In the genomic region with DNA sequence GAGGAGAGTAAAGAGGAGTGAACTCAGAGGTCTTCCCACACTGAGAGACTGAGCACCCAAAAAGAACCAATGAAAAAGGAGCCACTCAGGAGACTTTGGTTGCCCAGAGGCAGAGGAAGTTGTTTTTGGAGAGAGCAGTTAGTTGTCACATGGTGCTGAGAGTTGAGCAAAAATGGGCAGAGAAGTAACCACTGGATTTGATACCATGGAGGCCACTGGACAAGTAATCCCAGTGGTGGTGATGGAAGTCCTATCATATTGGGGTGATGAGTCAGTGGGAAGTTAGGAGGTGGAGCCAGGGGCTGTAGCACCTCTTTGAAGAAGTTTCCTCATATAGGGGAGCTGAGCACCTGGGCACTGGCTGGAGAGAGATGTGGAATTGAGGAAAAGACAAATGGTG, we compare ENCODE assay signal across 21 cellular contexts.
DNase-seq lines count a peak whose midpoint lies in the region; ATAC-seq, FAIRE-seq and TF ChIP-seq lines count a peak whose summit lies in the region.
"Had no signal": no experiment of that assay in that cellular context is flagged by ENCODE, and none has a peak within 500 bp of the region (broad histone marks: within the 10 kb centered on the region; RNA-seq: fewer than 3 reads in every experiment).

No MANE protein-coding gene starts in this region.

- ATAC-seq in WTC11: no peak
- ATAC-seq: activated T-cell treated with anti-CD3 and anti-CD28 coated beads, Interleukin-2, amount 50 U/mL, for 72 hours; T-helper 17 cell had no signal

- FAIRE-seq in GM12892 (lab: Jason Lieb, UNC): no peak

- no peak overlapping the region for H3K4me3 ChIP-seq in endodermal cell (ENCODE audit: low read length)
- H3K4me3 ChIP-seq: dorsolateral prefrontal cortex had no signal

- H3K36me3 Mint-ChIP-seq in endodermal cell (ENCODE audit: low read depth) (no peaks in the 10 kb centered on the region), WTC11 (no peaks in the 10 kb centered on the region)

- POLR2A ChIA-PET in WTC11 (lab: Charles Lee): no interaction called here

- TF ChIP-seq POLR2A in GM12892 (IDR thresholded peaks at IDR 0.05; ENCODE audit: low read depth, low read length): no peak

- H3K27ac ChIP-seq in endodermal cell (ENCODE audit: low read depth, low read length): no peak overlapping the region
- H3K27ac ChIP-seq in caudate nucleus (ENCODE audit: low read depth, low read length): no peak overlapping the region
- H3K27ac ChIP-seq: C4-2B, dorsolateral prefrontal cortex had no signal

- H3K4me1 Mint-ChIP-seq in endodermal cell: peaks cover 2% of the 10 kb centered on the region
- no peaks in the 10 kb centered on the region for H3K4me1 Mint-ChIP-seq in WTC11
- H3K4me1 Mint-ChIP-seq: activated CD4-positive, alpha-beta T cell treated with anti-CD3 and anti-CD28 coated beads, Interleukin-2, amount 10 ng/mL, durations not matched to agents 24 days and 14 days had no signal

- CTCF ChIA-PET in WTC11 (lab: Charles Lee): interaction anchor here (1.0 kb wide), 1 partner anchor 10 kb away, joined by 3 read pairs; no protein-coding TSS in a partner anchor

- H3K27me3 Mint-ChIP-seq in endodermal cell (ENCODE audit: insufficient read depth) (peaks cover 1% of the 10 kb centered on the region), WTC11 (ENCODE audit: low read depth) (peaks cover 3% of the 10 kb centered on the region; the same call in 1 of the 2 replicates)
- H3K27me3 Mint-ChIP-seq: activated CD4-positive, alpha-beta T cell treated with anti-CD3 and anti-CD28 coated beads, Interleukin-2, amount 10 ng/mL, durations not matched to agents 24 days and 14 days had no signal

- TF ChIP-seq CTCF in endodermal cell (conservative IDR thresholded peaks at IDR 0.05): no peak
- no peak for TF ChIP-seq CTCF in WTC11 (IDR thresholded peaks at IDR 0.05)

- H3K4me1 ChIP-seq in endodermal cell (ENCODE audit: control insufficient read depth, insufficient read depth, low read length): no peaks in the 10 kb centered on the region

- no peaks in the 10 kb centered on the region for H3K27me3 ChIP-seq in endodermal cell (ENCODE audit: control insufficient read depth, insufficient read depth, low read length, poor library complexity, severe bottlenecking)
- H3K27me3 ChIP-seq: dorsolateral prefrontal cortex had no signal

- no peak overlapping the region for H3K9ac ChIP-seq in endodermal cell (ENCODE audit: extremely low read depth, low read length, poor library complexity, severe bottlenecking)
- H3K9ac ChIP-seq: SK-N-SH had no signal

- H3K4me3 Mint-ChIP-seq in endodermal cell: no peak overlapping the region
- no peak overlapping the region for H3K4me3 Mint-ChIP-seq in WTC11
- H3K4me3 Mint-ChIP-seq: activated CD4-positive, alpha-beta T cell treated with anti-CD3 and anti-CD28 coated beads, Interleukin-2, amount 10 ng/mL, durations not matched to agents 24 days and 14 days; activated naive CD4-positive, alpha-beta T cell treated with anti-CD3 and anti-CD28 coated beads for 36 hours; activated T-cell treated with anti-CD3 and anti-CD28 coated beads, Interleukin-2, amount 50 U/mL, for 72 hours; T-helper 17 cell had no signal

- H3K27ac Mint-ChIP-seq in endodermal cell (no peak overlapping the region), WTC11 (no peak overlapping the region)
- H3K27ac Mint-ChIP-seq: activated CD4-positive, alpha-beta T cell treated with anti-CD3 and anti-CD28 coated beads, Interleukin-2, amount 10 ng/mL, durations not matched to agents 24 days and 14 days; activated naive CD4-positive, alpha-beta T cell treated with anti-CD3 and anti-CD28 coated beads for 36 hours; activated T-cell treated with anti-CD3 and anti-CD28 coated beads, Interleukin-2, amount 50 U/mL, for 72 hours; progenitor cell of endocrine pancreas; T-helper 17 cell had no signal

- no peaks in the 10 kb centered on the region for H3K36me3 ChIP-seq in endodermal cell (ENCODE audit: control insufficient read depth, insufficient read depth, low read length)

- no peaks in the 10 kb centered on the region for H3K9me3 ChIP-seq in endodermal cell (ENCODE audit: control insufficient read depth, low read length)
- H3K9me3 ChIP-seq: SK-N-SH had no signal

- H3K9me3 Mint-ChIP-seq in endodermal cell (no peaks in the 10 kb centered on the region), WTC11 (no peaks in the 10 kb centered on the region)
- H3K9me3 Mint-ChIP-seq: activated CD4-positive, alpha-beta T cell treated with anti-CD3 and anti-CD28 coated beads, Interleukin-2, amount 10 ng/mL, durations not matched to agents 24 days and 14 days; activated naive CD4-positive, alpha-beta T cell treated with anti-CD3 and anti-CD28 coated beads for 36 hours; activated T-cell treated with anti-CD3 and anti-CD28 coated beads, Interleukin-2, amount 50 U/mL, for 72 hours had no signal

- DNase-seq in EH (ENCODE audit: low read depth): peak; percentile 59
- DNase-seq in MV-4-11 (lab: John Stamatoyannopoulos, UW): peak; percentile 3
- DNase-seq in endodermal cell: peak; percentile 9
- peak; percentile 48 for DNase-seq in kidney tubule cell (ENCODE audit: low spot score)
- DNase-seq in globus pallidus (ENCODE audit: low spot score): no peak
- no peak for DNase-seq in caudate nucleus (lab: John Stamatoyannopoulos, UW)
- DNase-seq in WTC11 (ENCODE audit: low spot score): no peak
- DNase-seq in GM12892 (ENCODE audit: insufficient read length): no peak
- DNase-seq: ACHN; activated CD4-positive, alpha-beta T cell treated with anti-CD3 and anti-CD28 coated beads, Interleukin-2, amount 10 ng/mL, durations not matched to agents 24 days and 14 days; activated naive CD4-positive, alpha-beta T cell treated with anti-CD3 and anti-CD28 coated beads for 36 hours; activated T-cell treated with anti-CD3 and anti-CD28 coated beads, Interleukin-2, amount 50 U/mL, for 72 hours; Calu3; dorsolateral prefrontal cortex; MM.1S; NCI-H1436; NCI-H774; SK-N-SH; T-helper 17 cell had no signal

TF ChIP-seq in WTC11, 78 proteins besides CTCF, POLR2A, EP300 and RAD21:
- TF ChIP-seq NFE2L1 (CRISPR knock-in tag; IDR thresholded peaks at IDR 0.05): no peak
- TF ChIP-seq TEAD4 (CRISPR knock-in tag; IDR thresholded peaks at IDR 0.05): no peak
- TF ChIP-seq, protein P1, sequence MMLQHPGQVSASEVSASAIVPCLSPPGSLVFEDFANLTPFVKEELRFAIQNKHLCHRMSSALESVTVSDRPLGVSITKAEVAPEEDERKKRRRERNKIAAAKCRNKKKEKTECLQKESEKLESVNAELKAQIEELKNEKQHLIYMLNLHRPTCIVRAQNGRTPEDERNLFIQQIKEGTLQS (CRISPR knock-in tag; conservative IDR thresholded peaks at IDR 0.05): no peak
- TF ChIP-seq, protein P2, sequence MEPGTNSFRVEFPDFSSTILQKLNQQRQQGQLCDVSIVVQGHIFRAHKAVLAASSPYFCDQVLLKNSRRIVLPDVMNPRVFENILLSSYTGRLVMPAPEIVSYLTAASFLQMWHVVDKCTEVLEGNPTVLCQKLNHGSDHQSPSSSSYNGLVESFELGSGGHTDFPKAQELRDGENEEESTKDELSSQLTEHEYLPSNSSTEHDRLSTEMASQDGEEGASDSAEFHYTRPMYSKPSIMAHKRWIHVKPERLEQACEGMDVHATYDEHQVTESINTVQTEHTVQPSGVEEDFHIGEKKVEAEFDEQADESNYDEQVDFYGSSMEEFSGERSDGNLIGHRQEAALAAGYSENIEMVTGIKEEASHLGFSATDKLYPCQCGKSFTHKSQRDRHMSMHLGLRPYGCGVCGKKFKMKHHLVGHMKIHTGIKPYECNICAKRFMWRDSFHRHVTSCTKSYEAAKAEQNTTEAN (CRISPR knock-in tag; IDR thresholded peaks at IDR 0.05): no peak
- TF ChIP-seq ZNF416 (CRISPR knock-in tag; IDR thresholded peaks at IDR 0.05): no peak
- no peak for TF ChIP-seq KAT7 (CRISPR knock-in tag; IDR thresholded peaks at IDR 0.05; ENCODE audit: borderline replicate concordance)
- TF ChIP-seq, protein P3, sequence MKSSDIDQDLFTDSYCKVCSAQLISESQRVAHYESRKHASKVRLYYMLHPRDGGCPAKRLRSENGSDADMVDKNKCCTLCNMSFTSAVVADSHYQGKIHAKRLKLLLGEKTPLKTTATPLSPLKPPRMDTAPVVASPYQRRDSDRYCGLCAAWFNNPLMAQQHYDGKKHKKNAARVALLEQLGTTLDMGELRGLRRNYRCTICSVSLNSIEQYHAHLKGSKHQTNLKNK (CRISPR knock-in tag; IDR thresholded peaks at IDR 0.05): no peak
- TF ChIP-seq, protein P4, sequence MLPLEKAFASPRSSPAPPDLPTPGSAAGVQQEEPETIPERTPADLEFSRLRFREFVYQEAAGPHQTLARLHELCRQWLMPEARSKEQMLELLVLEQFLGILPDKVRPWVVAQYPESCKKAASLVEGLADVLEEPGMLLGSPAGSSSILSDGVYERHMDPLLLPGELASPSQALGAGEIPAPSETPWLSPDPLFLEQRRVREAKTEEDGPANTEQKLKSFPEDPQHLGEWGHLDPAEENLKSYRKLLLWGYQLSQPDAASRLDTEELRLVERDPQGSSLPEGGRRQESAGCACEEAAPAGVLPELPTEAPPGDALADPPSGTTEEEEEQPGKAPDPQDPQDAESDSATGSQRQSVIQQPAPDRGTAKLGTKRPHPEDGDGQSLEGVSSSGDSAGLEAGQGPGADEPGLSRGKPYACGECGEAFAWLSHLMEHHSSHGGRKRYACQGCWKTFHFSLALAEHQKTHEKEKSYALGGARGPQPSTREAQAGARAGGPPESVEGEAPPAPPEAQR (CRISPR knock-in tag; IDR thresholded peaks at IDR 0.05): no peak
- TF ChIP-seq, protein P5, sequence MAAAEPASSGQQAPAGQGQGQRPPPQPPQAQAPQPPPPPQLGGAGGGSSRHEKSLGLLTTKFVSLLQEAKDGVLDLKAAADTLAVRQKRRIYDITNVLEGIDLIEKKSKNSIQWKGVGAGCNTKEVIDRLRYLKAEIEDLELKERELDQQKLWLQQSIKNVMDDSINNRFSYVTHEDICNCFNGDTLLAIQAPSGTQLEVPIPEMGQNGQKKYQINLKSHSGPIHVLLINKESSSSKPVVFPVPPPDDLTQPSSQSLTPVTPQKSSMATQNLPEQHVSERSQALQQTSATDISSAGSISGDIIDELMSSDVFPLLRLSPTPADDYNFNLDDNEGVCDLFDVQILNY (CRISPR knock-in tag; IDR thresholded peaks at IDR 0.05): no peak
- TF ChIP-seq JUN (CRISPR knock-in tag; IDR thresholded peaks at IDR 0.05): no peak
- TF ChIP-seq ZNF423 (CRISPR knock-in tag; IDR thresholded peaks at IDR 0.05): no peak
TF ChIP-seq in WTC11: peak in this region for 0.

Comparison
In these comparisons a context has a peak if more than half of its experiments do, and no peak if none do; other contexts are left out.
1. DNase-seq: peak in EH (single experiment), MV-4-11 (single experiment), endodermal cell (single experiment) and kidney tubule cell (single experiment); none in globus pallidus (single experiment), caudate nucleus (0 of 61), WTC11 (single experiment) and GM12892 (single experiment).